In genomic region chr11:4118107-4118506, GRCh38 we compare ENCODE assay signal across 17 cellular contexts. TPM values are rescaled to one million over a fixed set of nuclear protein-coding genes. Genes with fewer than 3 reads are reported as not detected.
DNase-seq lines count a peak whose midpoint lies in the region; ATAC-seq and TF ChIP-seq lines count a peak whose summit lies in the region.
"Had no signal": no experiment of that assay in that cellular context is flagged by ENCODE, and none has a peak within 500 bp of the region (broad histone marks: within the 10 kb centered on the region; RNA-seq: fewer than 3 reads in every experiment).

No MANE protein-coding gene starts in this region.

- H3K14ac ChIP-seq in IMR-90 (replicated peaks; ENCODE audit: low read depth, low read length) (no peak overlapping the region), mesenchymal stem cell (ENCODE audit: low read length in 2 of 2) (no peak overlapping the region)

- TF ChIP-seq RAD21 in IMR-90 (IDR thresholded peaks at IDR 0.05; ENCODE audit: low read length), result no peak

- H3K4ac ChIP-seq in IMR-90 (ENCODE audit: low read depth, low read length) (no peak overlapping the region), mesenchymal stem cell (ENCODE audit: low read depth in 1 of 2, low read length in 2 of 2) (no peak overlapping the region)

- 52% methylated on average over 2 of the region's 3 CpGs; no CpG with 5 or more reads in 1 of the 2 experiments for WGBS in IMR-90 (ENCODE audit: extremely low coverage in 2 of 2, insufficient read length in 1 of 2), 2 experiments
- WGBS in mesenchymal stem cell, result 77% methylated on average over 2 of the region's 3 CpGs

- H3K79me1 ChIP-seq in IMR-90 (ENCODE audit: low read depth in 1 of 2, low read length in 2 of 2), result peaks cover 2 to 5% of the 10 kb centered on the region in 2 experiments; a peak in 1 of 4 replicates
- peaks cover 6% of the 10 kb centered on the region for H3K79me1 ChIP-seq in mesenchymal stem cell (replicated peaks; ENCODE audit: low read length, poor library complexity, severe bottlenecking)

- H4K91ac ChIP-seq in IMR-90 (ENCODE audit: insufficient read depth, low read depth, low read length), result no peak overlapping the region
- H4K91ac ChIP-seq in mesenchymal stem cell (ENCODE audit: low read length), result no peak overlapping the region

- H3K9me3 ChIP-seq in CD4-positive, alpha-beta memory T cell (ENCODE audit: control insufficient read depth in 1 of 2, low read length in 2 of 2), result no peaks in the 10 kb centered on the region
- H3K9me3 ChIP-seq in IMR-90 (ENCODE audit: control insufficient read depth, insufficient read depth, low read length) (no peaks in the 10 kb centered on the region), mesenchymal stem cell (ENCODE audit: control insufficient read depth, low read length) (no peaks in the 10 kb centered on the region)
- H3K9me3 ChIP-seq: body of pancreas, lower lobe of right lung, psoas muscle, stomach had no signal

- dilution Hi-C loops in IMR-90 (cut with HindIII; ENCODE audit: low sequenced_read_pairs, unreplicated experiment), result no loop called here

- TF ChIP-seq CTCF in IMR-90 (conservative IDR thresholded peaks at IDR 0.05; ENCODE audit: low read depth, low read length) (no peak), chondrocyte (IDR thresholded peaks at IDR 0.05) (no peak)

- POLR2A ChIA-PET in CD4-positive, alpha-beta memory T cell (lab: Charles Lee; ENCODE audit: partially characterized antibody), result no interaction called here
- POLR2A ChIA-PET in IMR-90 (lab: Charles Lee; ENCODE audit: unreplicated experiment), result no interaction called here

- H3K18ac ChIP-seq in IMR-90 (ENCODE audit: low read depth, low read length) (no peak overlapping the region), mesenchymal stem cell (ENCODE audit: low read depth in 1 of 2, low read length in 2 of 2) (no peak overlapping the region)

- H2BK5ac ChIP-seq in IMR-90 (ENCODE audit: low read depth, low read length, poor library complexity, severe bottlenecking) (peak overlapping the region; percentile 4), mesenchymal stem cell (ENCODE audit: low read depth, low read length, poor library complexity, severe bottlenecking) (no peak overlapping the region)

- H3K4me3 ChIP-seq in CD4-positive, alpha-beta memory T cell (ENCODE audit: low read length in 2 of 2), result no peak overlapping the region
- H3K4me3 ChIP-seq in IMR-90 (ENCODE audit: insufficient read depth, low read depth, low read length), result no peak overlapping the region
- H3K4me3 ChIP-seq in mesenchymal stem cell (ENCODE audit: insufficient read depth in 1 of 2, low read depth in 1 of 2, low read length in 2 of 2), result no peak overlapping the region
- H3K4me3 ChIP-seq: body of pancreas, lower lobe of right lung, PC-9, psoas muscle, stomach had no signal

- no peak for TF ChIP-seq POLR2A in IMR-90 (IDR thresholded peaks at IDR 0.05; ENCODE audit: low read depth, low read length)

- peaks cover 0 to 5% (median 1%) of the 10 kb centered on the region in 4 donors for H3K4me1 Mint-ChIP-seq in CD4-positive, alpha-beta memory T cell
- peaks cover 19% of the 10 kb centered on the region for H3K4me1 Mint-ChIP-seq in chondrocyte (ENCODE audit: low read depth)

- H3K23ac ChIP-seq in IMR-90 (ENCODE audit: low read depth, low read length), result no peak overlapping the region
- no peak overlapping the region for H3K23ac ChIP-seq in mesenchymal stem cell (ENCODE audit: low read length in 2 of 2)

- H4K8ac ChIP-seq in IMR-90 (ENCODE audit: low read depth in 2 of 2, low read length in 2 of 2), result no peak overlapping the region; a peak in 1 of 4 replicates
- H4K8ac ChIP-seq in mesenchymal stem cell (ENCODE audit: low read length), result no peak overlapping the region

- H3K9ac ChIP-seq in IMR-90 (ENCODE audit: low read depth, low read length), result no peak overlapping the region
- H3K9ac ChIP-seq in mesenchymal stem cell (ENCODE audit: low read length), result peak overlapping the region; percentile 72

- H3K9me1 ChIP-seq in IMR-90 (ENCODE audit: insufficient read depth, low read length), result no peaks in the 10 kb centered on the region

- H3K4me2 ChIP-seq in IMR-90 (ENCODE audit: low read depth, low read length) (0 out of 2 replicates have a peak overlapping the region, but pooled peaks have one; percentile 2), mesenchymal stem cell (ENCODE audit: low read length, poor library complexity, severe bottlenecking) (peak overlapping the region; percentile 7)
- H3K4me2 ChIP-seq: PC-9 had no signal

- no peak overlapping the region for H2BK120ac ChIP-seq in IMR-90 (ENCODE audit: low read depth, low read length)
- H2BK120ac ChIP-seq in mesenchymal stem cell (ENCODE audit: low read depth, low read length), result no peak overlapping the region

- H3K27me3 ChIP-seq in CD4-positive, alpha-beta memory T cell (ENCODE audit: insufficient read depth, low read length), result no peaks in the 10 kb centered on the region
- no peaks in the 10 kb centered on the region for H3K27me3 ChIP-seq in IMR-90 (ENCODE audit: control insufficient read depth, insufficient read depth, low read length)
- no peaks in the 10 kb centered on the region for H3K27me3 ChIP-seq in mesenchymal stem cell (ENCODE audit: control insufficient read depth in 1 of 2, insufficient read depth in 1 of 2, low read length in 2 of 2)
- H3K27me3 ChIP-seq: body of pancreas, stomach had no signal

- no peak overlapping the region for H4K5ac ChIP-seq in IMR-90 (ENCODE audit: low read depth, low read length)

- H3K56ac ChIP-seq in IMR-90 (ENCODE audit: extremely low read depth, insufficient read depth, low read length), result no peak overlapping the region

- peak overlapping the region in 5 of 7 donors; percentile 1 to 58 (median 49) for H3K27ac Mint-ChIP-seq in CD4-positive, alpha-beta memory T cell
- peak overlapping the region; percentile 84 for H3K27ac Mint-ChIP-seq in chondrocyte (ENCODE audit: unreplicated experiment)

- H3K4me3 Mint-ChIP-seq in CD4-positive, alpha-beta memory T cell, result no peak overlapping the region
- H3K4me3 Mint-ChIP-seq in chondrocyte (ENCODE audit: unreplicated experiment), result no peak overlapping the region
- H3K4me3 Mint-ChIP-seq: naive thymus-derived CD4-positive, alpha-beta T cell had no signal

- in situ Hi-C loops in IMR-90 (cut with MboI; ENCODE audit: low sequenced_read_pairs), result no loop called here

- H2AK5ac ChIP-seq in IMR-90 (ENCODE audit: low read depth, low read length) (no peak overlapping the region), mesenchymal stem cell (ENCODE audit: low read length, severe bottlenecking) (no peak overlapping the region)

- H2BK15ac ChIP-seq in IMR-90 (ENCODE audit: low read depth, low read length) (no peak overlapping the region), mesenchymal stem cell (ENCODE audit: low read depth, poor library complexity, severe bottlenecking) (no peak overlapping the region)

- intact Hi-C loops in CD4-positive, alpha-beta memory T cell (cut with micrococcal nuclease), result no loop called here
- intact Hi-C loops in IMR-90 (cut with micrococcal nuclease), result no loop called here

- no peaks in the 10 kb centered on the region for H3K9me3 Mint-ChIP-seq in CD4-positive, alpha-beta memory T cell
- no peaks in the 10 kb centered on the region for H3K9me3 Mint-ChIP-seq in chondrocyte (ENCODE audit: low read depth)
- H3K9me3 Mint-ChIP-seq: naive thymus-derived CD4-positive, alpha-beta T cell had no signal

- peaks cover 54 to 64% of the 10 kb centered on the region in 2 donors for H3K36me3 Mint-ChIP-seq in CD4-positive, alpha-beta memory T cell
- peaks cover 24% of the 10 kb centered on the region for H3K36me3 Mint-ChIP-seq in chondrocyte (ENCODE audit: low read depth)

- no peaks in the 10 kb centered on the region for H3K27me3 Mint-ChIP-seq in CD4-positive, alpha-beta memory T cell
- H3K27me3 Mint-ChIP-seq in chondrocyte (ENCODE audit: low read depth), result no peaks in the 10 kb centered on the region
- H3K27me3 Mint-ChIP-seq: naive thymus-derived CD4-positive, alpha-beta T cell had no signal

- ATAC-seq in IMR-90 (ENCODE audit: low read depth) (peak; percentile 71), HG03521 (IDR thresholded peaks at IDR 0.05; ENCODE audit: unreplicated experiment) (no peak), GM19455 (IDR thresholded peaks at IDR 0.05; ENCODE audit: unreplicated experiment) (no peak)
- ATAC-seq: body of pancreas; lower lobe of right lung; naive thymus-derived CD4-positive, alpha-beta T cell; psoas muscle had no signal

- no peak overlapping the region for H3K27ac ChIP-seq in CD4-positive, alpha-beta memory T cell (ENCODE audit: low read depth, low read length)
- H3K27ac ChIP-seq in IMR-90 (ENCODE audit: insufficient read depth, low read length) (no peak overlapping the region; the same call in 1 of the 2 replicates), mesenchymal stem cell (ENCODE audit: low read length, poor library complexity, severe bottlenecking) (peak overlapping the region; percentile 58)
- H3K27ac ChIP-seq: body of pancreas, lower lobe of right lung, PC-9, psoas muscle, stomach had no signal

- no peak for DNase-seq in CD4-positive, alpha-beta memory T cell
- peak; percentile 63 for DNase-seq in IMR-90
- DNase-seq in chondrocyte (ENCODE audit: low spot score), result no peak
- peak; percentile 21 for DNase-seq in mesenchymal stem cell
- DNase-seq in effector CD8-positive, alpha-beta T cell (lab: John Stamatoyannopoulos, UW), result no peak
- DNase-seq: activated gamma-delta T cell treated with Interleukin-2 at 50 U/mL for 16 hours; body of pancreas; foreskin melanocyte; lower lobe of right lung; naive thymus-derived CD4-positive, alpha-beta T cell; NCI-H2107; NCI-H526 treated with DMSO at 0.1 percent for 48 hours; PC-9; psoas muscle; stomach had no signal

- no peaks in the 10 kb centered on the region for H4K20me1 ChIP-seq in IMR-90 (ENCODE audit: insufficient read depth, low read length)

- no peaks in the 10 kb centered on the region for H3K4me1 ChIP-seq in CD4-positive, alpha-beta memory T cell (ENCODE audit: insufficient read depth, low read length)
- H3K4me1 ChIP-seq in IMR-90 (ENCODE audit: control insufficient read depth, insufficient read depth, low read length) (no peaks in the 10 kb centered on the region), mesenchymal stem cell (ENCODE audit: control insufficient read depth, insufficient read depth, low read depth, low read length) (peaks cover 3% of the 10 kb centered on the region)
- H3K4me1 ChIP-seq: body of pancreas, lower lobe of right lung, psoas muscle, stomach had no signal

- H2BK12ac ChIP-seq in mesenchymal stem cell (ENCODE audit: low read length in 2 of 2), result no peak overlapping the region

- H2BK20ac ChIP-seq in IMR-90 (ENCODE audit: low read depth, low read length), result no peak overlapping the region

- H3K36me3 ChIP-seq in CD4-positive, alpha-beta memory T cell (ENCODE audit: insufficient read depth, low read length), result peaks cover 38% of the 10 kb centered on the region
- peaks cover 20% of the 10 kb centered on the region for H3K36me3 ChIP-seq in IMR-90 (ENCODE audit: control insufficient read depth, insufficient read depth, low read length)
- peaks cover 12 to 49% of the 10 kb centered on the region in 2 experiments for H3K36me3 ChIP-seq in mesenchymal stem cell (ENCODE audit: control insufficient read depth in 1 of 2, insufficient read depth in 2 of 2, low read depth in 1 of 2, low read length in 2 of 2)

- H2AK9ac ChIP-seq in IMR-90 (replicated peaks; ENCODE audit: low read depth, low read length, poor library complexity), result no peak overlapping the region

- BruUV-seq in IMR-90 (replicated peaks; lab: Mats Ljungman, UMichigan), result no TSS peak

- H2AFZ ChIP-seq in IMR-90 (replicated peaks; ENCODE audit: low read length, poor library complexity) (no peak overlapping the region), mesenchymal stem cell (ENCODE audit: low read depth, low read length) (no peak overlapping the region)
- H2AFZ ChIP-seq: PC-9 had no signal

- CTCF ChIA-PET in CD4-positive, alpha-beta memory T cell (lab: Charles Lee; ENCODE audit: partially characterized antibody), result no interaction called here
- CTCF ChIA-PET in IMR-90 (lab: Yijun Ruan, JAX), result no interaction called here

RNA-seq across cellular contexts. Expression of gene RRM1, which starts 23.5 kb away (rescaled TPM):
- total RNA-seq in CD4-positive, alpha-beta memory T cell, result 10 to 100 TPM; 38.0 to 40.6 TPM
- polyA plus RNA-seq in CD4-positive, alpha-beta memory T cell, result 10 to 100 TPM; 48.1 to 49.9 TPM
- total RNA-seq in IMR-90 (2012; rRNA removed), result 154 and 183 TPM in 2 replicates
- polyA plus RNA-seq in IMR-90 (2012; rRNA removed), result 44.4 and 55.1 TPM in 2 replicates
- polyA plus RNA-seq in IMR-90 (2012; cell fraction: cytosol; rRNA removed), result 39.7 and 60.0 TPM in 2 replicates
- 26.1 and 26.7 TPM in 2 replicates for polyA plus RNA-seq in IMR-90 (2012; cell fraction: nucleus; rRNA removed; ENCODE audit: low replicate concordance)
- total RNA-seq in chondrocyte, result 31.6 to 53.5 TPM (median 34.1 TPM) in 3 replicates
- polyA plus RNA-seq in mesenchymal stem cell (2013, experiment 1 of 2), result 22.6 TPM
- 25.7 TPM for polyA plus RNA-seq in mesenchymal stem cell (2013, experiment 2 of 2)

Comparison
In these comparisons a context has a peak if more than half of its experiments do, and no peak if none do; other contexts are left out.
1. DNase-seq: peak in IMR-90 (single experiment) and mesenchymal stem cell (single experiment); none in CD4-positive, alpha-beta memory T cell (0 of 5), chondrocyte (single experiment) and effector CD8-positive, alpha-beta T cell (single experiment).